8 cellular contexts compared by ENCODE assay signal in genomic region chr10:3623746-3624145, GRCh38.
A peak's percentile ranks its signal among the peaks of the same experiment; 100 is the strongest.
DNase-seq lines count a peak whose midpoint lies in the region; ATAC-seq and TF ChIP-seq lines count a peak whose summit lies in the region.

No MANE protein-coding gene starts in this region.

- H3K27ac ChIP-seq in coronary artery: peak overlapping the region; percentile 47 to 85
- H3K27ac ChIP-seq in sigmoid colon: peak overlapping the region; percentile 51 to 75 (median 66)

- TF ChIP-seq POLR2A in sigmoid colon (IDR thresholded peaks at IDR 0.05) (no peak), erythroblast (IDR thresholded peaks at IDR 0.05; ENCODE audit: low read length) (no peak)

- H3K4me3 ChIP-seq in coronary artery (peak overlapping the region; percentile 41), sigmoid colon (peak overlapping the region in 2 of 4 donors; percentile 4 to 16)

- peak in 2 of 4 donors; percentile 32 to 53 for TF ChIP-seq EP300 in sigmoid colon (IDR thresholded peaks at IDR 0.05)

- DNase-seq in coronary artery (ENCODE audit: low spot score) (no peak), sigmoid colon (no peak), T-helper 9 cell (no peak), erythroblast (lab: John Stamatoyannopoulos, UW) (no peak), T-helper 1 cell (no peak)
- no peak for DNase-seq in stimulated activated CD4-positive, alpha-beta T cell treated with anti-CD3 and anti-CD28 coated beads, Interleukin-4, amount 100 ng/mL, for 4 hours

- peaks cover 0 to 35% (median 17%) of the 10 kb centered on the region in 4 donors for H3K4me1 ChIP-seq in sigmoid colon

- intact Hi-C loops in sigmoid colon (cut with DNase I): loop anchor here (5.0 kb wide), 1 partner anchor 51 kb away; no protein-coding TSS in a partner anchor

- WGBS in sigmoid colon, 2 donors: 57 to 82% methylated on average over 7 of the region's 7 CpGs

- peaks cover 0 to 5% (median 2%) of the 10 kb centered on the region in 4 donors for H3K9me3 ChIP-seq in sigmoid colon

- no peaks in the 10 kb centered on the region for H3K27me3 ChIP-seq in sigmoid colon

- TF ChIP-seq CTCF in coronary artery (IDR thresholded peaks at IDR 0.05) (no peak), sigmoid colon (IDR thresholded peaks at IDR 0.05) (no peak)

- H3K36me3 ChIP-seq in sigmoid colon: no peaks in the 10 kb centered on the region

- peak; percentile 67 for ATAC-seq in GM18909 (IDR thresholded peaks at IDR 0.05; ENCODE audit: poor library complexity, unreplicated experiment)
- ATAC-seq in HG03135 (IDR thresholded peaks at IDR 0.05; ENCODE audit: unreplicated experiment): peak; percentile 51
